ENCODE assay signal across 8 cellular contexts in genomic region chr7:135147341-135147898, GRCh38. TPM values are rescaled to one million over a fixed set of nuclear protein-coding genes. Genes with fewer than 3 reads are reported as not detected.
A peak's percentile ranks its signal among the peaks of the same experiment; 100 is the strongest.
DNase-seq lines count a peak whose midpoint lies in the region; ATAC-seq, FAIRE-seq and TF ChIP-seq lines count a peak whose summit lies in the region.

No MANE protein-coding gene starts in this region.

- TF ChIP-seq CTCF in BE2C (IDR thresholded peaks at IDR 0.05; ENCODE audit: low read depth, low read length), result no peak

- no peaks in the 10 kb centered on the region for H3K36me3 ChIP-seq in BE2C
- no peaks in the 10 kb centered on the region for H3K36me3 ChIP-seq in GM23248 (ENCODE audit: low read depth)
- no peaks in the 10 kb centered on the region for H3K36me3 ChIP-seq in small intestine (ENCODE audit: control insufficient read depth in 2 of 2, insufficient read depth in 2 of 2, low read length in 2 of 2)

- DNase-seq in BE2C, result no peak
- peak; percentile 46 for DNase-seq in GM23248
- peak in 5 of 34 experiments; percentile 22 to 40 (median 29) for DNase-seq in T-cell
- peak; percentile 52 for DNase-seq in foreskin melanocyte
- DNase-seq in small intestine, result peak; percentile 28
- no peak for DNase-seq in NCI-H82 treated with DMSO at 0.1 percent for 48 hours (lab: John Stamatoyannopoulos, UW; ENCODE audit: unreplicated experiment)
- DNase-seq in activated CD4-positive, alpha-beta T cell treated with anti-CD3 and anti-CD28 coated beads for 1 hour, result no peak

- peak overlapping the region; percentile 86 for H3K4me2 ChIP-seq in GM23248 (ENCODE audit: unreplicated experiment)

- FAIRE-seq in small intestine (lab: Jason Lieb, UNC), result no peak

- H3K27me3 ChIP-seq in BE2C, result no peaks in the 10 kb centered on the region
- H3K27me3 ChIP-seq in GM23248 (replicated peaks; ENCODE audit: insufficient read depth), result no peaks in the 10 kb centered on the region
- no peaks in the 10 kb centered on the region for H3K27me3 ChIP-seq in small intestine (ENCODE audit: control insufficient read depth in 2 of 2, insufficient read depth in 2 of 2, low read length in 2 of 2)

- ATAC-seq in T-cell (replicated peaks in 1 of 4) (peak; percentile 9 to 18 (median 16)), GM18909 (IDR thresholded peaks at IDR 0.05; ENCODE audit: poor library complexity, unreplicated experiment) (no peak)

- no peaks in the 10 kb centered on the region for H3K9me2 ChIP-seq in GM23248 (ENCODE audit: insufficient read depth)

- peaks cover 21% of the 10 kb centered on the region for H3K36me3 Mint-ChIP-seq in T-cell

- peak overlapping the region; percentile 74 for H3K9ac ChIP-seq in GM23248

- H3K79me2 ChIP-seq in GM23248 (ENCODE audit: insufficient read depth), result no peaks in the 10 kb centered on the region

- peak overlapping the region; percentile 85 to 89 (median 88) for H3K4me3 Mint-ChIP-seq in T-cell

- H3F3A ChIP-seq in GM23248 (ENCODE audit: insufficient read depth), result no peaks in the 10 kb centered on the region

- CTCF ChIA-PET in T-cell (lab: Charles Lee), result interaction anchor here (0.6 to 3.1 kb wide), 12 partner anchors 14 to 501 kb away, joined by 3 to 47 read pairs (median 6); partner anchors contain the start of genes AGBL3 (in 1 of the 2), CYREN (in 1 of the 2) and WDR91 (in 1 of the 2)

- peaks cover 59 to 76% (median 62%) of the 10 kb centered on the region in 3 donors for H3K4me1 Mint-ChIP-seq in T-cell

- POLR2A ChIA-PET in T-cell (lab: Charles Lee), result interaction anchor here (0.8 to 1.8 kb wide), 10 partner anchors 13 to 514 kb away, joined by 3 to 26 read pairs (median 4); partner anchors contain the start of genes AGBL3 (in 1 of the 2) and CYREN (in 1 of the 2)

- no peaks in the 10 kb centered on the region for H3K9me3 ChIP-seq in BE2C
- H3K9me3 ChIP-seq in GM23248 (ENCODE audit: low read depth), result no peaks in the 10 kb centered on the region
- no peaks in the 10 kb centered on the region for H3K9me3 ChIP-seq in small intestine (ENCODE audit: control insufficient read depth, low read depth)

- peak overlapping the region; percentile 29 for H3K4me3 ChIP-seq in BE2C (ENCODE audit: low read depth, low read length)
- H3K4me3 ChIP-seq in GM23248, result peak overlapping the region; percentile 62
- peak overlapping the region; percentile 17 to 59 for H3K4me3 ChIP-seq in small intestine (ENCODE audit: low read depth in 1 of 2, low read length in 2 of 2)

- no peaks in the 10 kb centered on the region for H3K9me3 Mint-ChIP-seq in T-cell

- 31 to 34% methylated on average over 6 of the region's 6 CpGs for WGBS in GM23248 (ENCODE audit: low coverage in 1 of 2, low lambda C conversion rate in 2 of 2, missing lambda C conversion rate in 2 of 2), 2 experiments
- WGBS in small intestine, 3 donors, result 10 to 15% (median 13%) methylated on average over 6 of the region's 6 CpGs

- H3K27ac Mint-ChIP-seq in T-cell, result peak overlapping the region; percentile 96 to 97

- no peaks in the 10 kb centered on the region for H4K20me1 ChIP-seq in GM23248 (ENCODE audit: insufficient read depth)

- H3K27ac ChIP-seq in GM23248, result peak overlapping the region; percentile 53
- peak overlapping the region; percentile 87 to 93 for H3K27ac ChIP-seq in small intestine (ENCODE audit: low read depth in 1 of 2, low read length in 1 of 2)

- H3K4me1 ChIP-seq in BE2C (peaks cover 2% of the 10 kb centered on the region; the same call in 1 of the 2 replicates), GM23248 (ENCODE audit: insufficient read depth) (0 out of 2 replicates have a peak, but pooled peaks cover 4% of the 10 kb centered on the region), small intestine (ENCODE audit: control insufficient read depth in 2 of 2, insufficient read depth in 1 of 2, low read depth in 1 of 2, low read length in 1 of 2) (peaks cover 6% of the 10 kb centered on the region in 2 donors)

- H3K27me3 Mint-ChIP-seq in T-cell, result no peaks in the 10 kb centered on the region

- peak overlapping the region; percentile 89 for H2AFZ ChIP-seq in GM23248

- in situ Hi-C loops in GM23248 (cut with MboI), result no loop called here

RNA-seq across cellular contexts. Expression of gene TMEM140, which starts 0.5 kb away (rescaled TPM):
- polyA plus RNA-seq in BE2C (2012; ENCODE audit: insufficient read depth, insufficient read length, low read depth), result 20.7 TPM
- 1.6 and 4.4 TPM in 2 replicates for total RNA-seq in GM23248 (2014; rRNA removed; shearing (Covaris generic))
- polyA plus RNA-seq in GM23248 (2016; fragmentation: Nextera tagmentation; extraction: Ambion mirVana) (6.1 and 6.5 TPM in 2 replicates), small intestine (10 to 100 TPM in 2 of 3 donors, 1 to 10 TPM in 1; 5.4 to 13.2 (median 11.7) TPM)
- total RNA-seq in T-cell, result 10 to 100 TPM; 20.7 to 32.7 (median 25.8) TPM

RNA-seq across cellular contexts. Expression of gene CYREN, which starts 23.1 kb away (rescaled TPM):
- polyA plus RNA-seq in BE2C (2012; ENCODE audit: insufficient read depth, insufficient read length, low read depth), result 47.0 TPM
- 37.3 and 40.4 TPM in 2 replicates for total RNA-seq in GM23248 (2014; rRNA removed; shearing (Covaris generic))
- polyA plus RNA-seq in GM23248 (2016; fragmentation: Nextera tagmentation; extraction: Ambion mirVana), result 38.3 and 38.7 TPM in 2 replicates
- 10 to 100 TPM; 24.3 to 46.4 (median 44.6) TPM for total RNA-seq in T-cell
- 10 to 100 TPM; 26.6 to 30.7 (median 27.0) TPM for polyA plus RNA-seq in small intestine

Comparison
In these comparisons a context has a peak if more than half of its experiments do, and no peak if none do; other contexts are left out.
1. DNase-seq: peak in GM23248 (single experiment), foreskin melanocyte (single experiment) and small intestine (single experiment); none in BE2C (single experiment), NCI-H82 treated with DMSO at 0.1 percent for 48 hours (single experiment) and activated CD4-positive, alpha-beta T cell treated with anti-CD3 and anti-CD28 coated beads for 1 hour (single experiment).
2. Peak in every context shown above with its lines, with median percentiles within 50 percentile points of each other: H3K4me3 ChIP-seq.